ENCODE assay signal across 22 cellular contexts in the genomic region with DNA sequence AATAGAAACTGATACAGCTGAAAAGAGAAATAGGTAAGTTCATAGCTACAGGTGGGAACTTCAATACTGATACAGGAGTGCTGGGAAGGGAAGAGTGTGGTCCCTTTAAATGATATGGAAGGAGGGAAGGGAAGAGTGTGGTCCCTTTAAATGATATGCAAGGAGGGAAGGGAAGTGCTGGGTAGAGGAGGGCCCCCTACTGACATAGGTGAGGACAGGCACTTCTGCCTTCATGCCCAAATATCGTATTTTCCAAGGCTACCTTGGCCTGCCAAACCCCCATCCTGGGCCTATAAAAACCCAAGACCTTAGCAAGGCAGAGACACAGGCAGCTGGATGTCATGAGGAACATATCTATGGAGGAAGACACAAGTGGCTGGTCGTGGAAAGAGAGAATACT.
DNase-seq lines count a peak whose midpoint lies in the region; ATAC-seq, FAIRE-seq and TF ChIP-seq lines count a peak whose summit lies in the region.
"Had no signal": no experiment of that assay in that cellular context is flagged by ENCODE, and none has a peak within 500 bp of the region (broad histone marks: within the 10 kb centered on the region; RNA-seq: fewer than 3 reads in every experiment).

No MANE protein-coding gene starts in this region.

- H3K36me3 ChIP-seq in HepG2 (replicated peaks in 1 of 2; ENCODE audit: control insufficient read depth in 1 of 2, insufficient read depth in 2 of 2, low read length in 2 of 2) (no peaks in the 10 kb centered on the region), right lobe of liver (no peaks in the 10 kb centered on the region), Loucy (ENCODE audit: insufficient read depth, low read length) (no peaks in the 10 kb centered on the region)
- H3K36me3 ChIP-seq: ascending aorta, neutrophil, SJSA1, suprapubic skin had no signal

- 0 out of 2 replicates have a peak, but pooled peaks cover 5% of the 10 kb centered on the region for H3K4me1 ChIP-seq in HepG2 (ENCODE audit: insufficient read depth, low read length)
- no peaks in the 10 kb centered on the region for H3K4me1 ChIP-seq in right lobe of liver
- no peaks in the 10 kb centered on the region for H3K4me1 ChIP-seq in Loucy (ENCODE audit: insufficient read depth, low read length, poor library complexity, severe bottlenecking)
- H3K4me1 ChIP-seq: ascending aorta, SJSA1, suprapubic skin had no signal

- H3K9me3 Mint-ChIP-seq in WTC11 = peaks cover 17% of the 10 kb centered on the region

- FAIRE-seq in HepG2 (lab: Jason Lieb, UNC) (no peak), urothelium cell line (lab: Jason Lieb, UNC) (peak; percentile 50)
- FAIRE-seq: K562 had no signal

- no peak overlapping the region for H3K27ac ChIP-seq in HepG2 (ENCODE audit: extremely low read length, insufficient read depth, low read length)
- no peak overlapping the region for H3K27ac ChIP-seq in right lobe of liver
- H3K27ac ChIP-seq: ascending aorta, neutrophil, SJSA1, suprapubic skin had no signal

- 0 out of 2 replicates have a peak, but pooled peaks have one; percentile 14 for TF ChIP-seq CTCF in HepG2 (CRISPR knock-in tag; IDR thresholded peaks at IDR 0.05)
- no peak for TF ChIP-seq CTCF in right lobe of liver (IDR thresholded peaks at IDR 0.05)
- peak; percentile 25; the same call in 1 of the 2 replicates for TF ChIP-seq CTCF in Loucy (conservative IDR thresholded peaks at IDR 0.05; ENCODE audit: low read length)
- TF ChIP-seq CTCF in WTC11 (IDR thresholded peaks at IDR 0.05) = peak; percentile 37

- H3K36me3 Mint-ChIP-seq in WTC11 = no peaks in the 10 kb centered on the region
- H3K36me3 Mint-ChIP-seq: activated naive CD4-positive, alpha-beta T cell treated with anti-CD3 and anti-CD28 coated beads, Interleukin-2, amount 50 U/mL, for 24 hours; CD4-positive, CD25-positive, alpha-beta regulatory T cell had no signal

- TF ChIP-seq POLR2A in HepG2 (IDR thresholded peaks at IDR 0.05; ENCODE audit: insufficient read depth in 1 of 2, low read depth in 2 of 2, low read length in 2 of 2) (no peak), right lobe of liver (IDR thresholded peaks at IDR 0.05) (no peak)

- H3K79me2 ChIP-seq in HepG2 (ENCODE audit: insufficient read depth, low read length) = peaks cover 2% of the 10 kb centered on the region
- no peaks in the 10 kb centered on the region for H3K79me2 ChIP-seq in Loucy (ENCODE audit: insufficient read depth, low read length)

- no peak for TF ChIP-seq RAD21 in HepG2 (CRISPR knock-in tag; IDR thresholded peaks at IDR 0.05)

- H3K27me3 Mint-ChIP-seq in WTC11 (ENCODE audit: low read depth) = no peaks in the 10 kb centered on the region
- H3K27me3 Mint-ChIP-seq: activated naive CD4-positive, alpha-beta T cell treated with anti-CD3 and anti-CD28 coated beads, Interleukin-2, amount 50 U/mL, for 24 hours; CD4-positive, CD25-positive, alpha-beta regulatory T cell had no signal

- H2AFZ ChIP-seq in HepG2 (ENCODE audit: low read length) (no peak overlapping the region), Loucy (ENCODE audit: low read length) (no peak overlapping the region)

- intact Hi-C loops in HepG2 (cut with micrococcal nuclease; ENCODE audit: unreplicated experiment) (no loop called here), right lobe of liver (cut with DNase I) (no loop called here)

- BruUV-seq in HepG2 (replicated peaks; lab: Mats Ljungman, UMichigan) = no TSS peak

- CTCF ChIA-PET in HepG2 (lab: Yijun Ruan, JAX; ENCODE audit: low intra/inter-chr PET ratio, low total read pairs) (no interaction called here), WTC11 (lab: Charles Lee) (no interaction called here)

- H3K4me3 ChIP-seq in HepG2 (replicated peaks in 1 of 3; ENCODE audit: insufficient read depth in 1 of 3, low read depth in 2 of 3, low read length in 3 of 3) = no peak overlapping the region
- no peak overlapping the region for H3K4me3 ChIP-seq in right lobe of liver
- H3K4me3 ChIP-seq in Loucy (ENCODE audit: low read length, poor library complexity, severe bottlenecking) = no peak overlapping the region
- H3K4me3 ChIP-seq: ascending aorta, K562, SJSA1, suprapubic skin had no signal

- no peak for DNase-seq in HepG2 (ENCODE audit: low spot score)
- DNase-seq in right lobe of liver = no peak
- DNase-seq in WTC11 (ENCODE audit: low spot score) = peak; percentile 16
- no peak for DNase-seq in urothelium cell line (ENCODE audit: low spot score)
- DNase-seq in islet precursor cell = no peak
- DNase-seq: CD4-positive, CD25-positive, alpha-beta regulatory T cell; DND-41; effector memory CD4-positive, alpha-beta T cell; HCEC 1CT; NCI-H1105; NCI-H2107; NCI-H510A treated with DMSO at 0.1 percent for 48 hours; stimulated activated CD8-positive, alpha-beta memory T cell treated with anti-CD3 and anti-CD28 coated beads, Interleukin-4, amount 100 ng/mL, for 48 hours had no signal

- H3K9ac ChIP-seq in HepG2 (ENCODE audit: insufficient read depth, low read depth, low read length) = no peak overlapping the region
- no peak overlapping the region for H3K9ac ChIP-seq in Loucy (ENCODE audit: low read depth, low read length, poor library complexity, severe bottlenecking)

- no peak overlapping the region for H3K27ac Mint-ChIP-seq in WTC11
- H3K27ac Mint-ChIP-seq: activated naive CD4-positive, alpha-beta T cell treated with anti-CD3 and anti-CD28 coated beads, Interleukin-2, amount 50 U/mL, for 24 hours had no signal

- no peak for ATAC-seq in HepG2
- ATAC-seq in right lobe of liver = no peak
- ATAC-seq in WTC11 = peak; percentile 94
- no peak for ATAC-seq in HG02571 (IDR thresholded peaks at IDR 0.05; ENCODE audit: unreplicated experiment)
- no peak for ATAC-seq in HG03196 (IDR thresholded peaks at IDR 0.05; ENCODE audit: unreplicated experiment)
- ATAC-seq: K562 had no signal

- in situ Hi-C loops in HepG2 (cut with HindIII; ENCODE audit: extremely low pct_ligation_motif_present, low pct_unique_long_range_greater_than_20kb) = no loop called here

- TF ChIP-seq EP300 in HepG2 (IDR thresholded peaks at IDR 0.05; ENCODE audit: low read depth in 2 of 2, low read length in 2 of 2) = no peak
- no peak for TF ChIP-seq EP300 in HepG2 (CRISPR knock-in tag; IDR thresholded peaks at IDR 0.05; ENCODE audit: borderline replicate concordance)

- no peaks in the 10 kb centered on the region for H3F3A ChIP-seq in Loucy (ENCODE audit: low read depth)

- H3K4me2 ChIP-seq in HepG2 (ENCODE audit: low read depth, low read length) = no peak overlapping the region
- H3K4me2 ChIP-seq in Loucy (ENCODE audit: low read depth, low read length, poor library complexity, severe bottlenecking) = no peak overlapping the region

- H3K27me3 ChIP-seq in HepG2 (ENCODE audit: control insufficient read depth in 1 of 2, insufficient read depth in 2 of 2, low read length in 2 of 2) (no peaks in the 10 kb centered on the region), right lobe of liver (no peaks in the 10 kb centered on the region), Loucy (ENCODE audit: insufficient read depth, low read length, poor library complexity, severe bottlenecking) (no peaks in the 10 kb centered on the region)
- H3K27me3 ChIP-seq: ascending aorta, neutrophil, SJSA1, suprapubic skin had no signal

- 53% methylated on average over 2 of the region's 2 CpGs for WGBS in HepG2 (ENCODE audit: low lambda C conversion rate)
- 79% methylated on average over 2 of the region's 2 CpGs for WGBS in right lobe of liver (ENCODE audit: insufficient coverage, low coverage, low lambda C conversion rate, missing lambda C conversion rate)

- H4K20me1 ChIP-seq in HepG2 (ENCODE audit: insufficient read depth, low read length) (no peaks in the 10 kb centered on the region), Loucy (ENCODE audit: insufficient read depth, low read length, poor library complexity, severe bottlenecking) (no peaks in the 10 kb centered on the region)

- no peaks in the 10 kb centered on the region for H3K9me2 ChIP-seq in Loucy (replicated peaks; ENCODE audit: low read depth, low read length)

- no peak overlapping the region for H3K4me3 Mint-ChIP-seq in WTC11
- H3K4me3 Mint-ChIP-seq: activated naive CD4-positive, alpha-beta T cell treated with anti-CD3 and anti-CD28 coated beads, Interleukin-2, amount 50 U/mL, for 24 hours; CD4-positive, CD25-positive, alpha-beta regulatory T cell had no signal

- H3K4me1 Mint-ChIP-seq in WTC11 = peaks cover 5% of the 10 kb centered on the region; the same call in 1 of the 2 replicates
- H3K4me1 Mint-ChIP-seq: activated naive CD4-positive, alpha-beta T cell treated with anti-CD3 and anti-CD28 coated beads, Interleukin-2, amount 50 U/mL, for 24 hours had no signal

- H3K9me3 ChIP-seq in HepG2 (ENCODE audit: low read length) = no peaks in the 10 kb centered on the region
- H3K9me3 ChIP-seq in right lobe of liver = no peaks in the 10 kb centered on the region
- H3K9me3 ChIP-seq in Loucy (ENCODE audit: insufficient read depth, low read depth, low read length) = no peaks in the 10 kb centered on the region
- H3K9me3 ChIP-seq: neutrophil, SJSA1, suprapubic skin had no signal

- POLR2A ChIA-PET in HepG2 (lab: Yijun Ruan, JAX) (no interaction called here), WTC11 (lab: Charles Lee) (no interaction called here)

TF ChIP-seq in HepG2, 621 proteins besides CTCF, POLR2A, EP300 and RAD21 (continues in another document):
- TF ChIP-seq, protein P1, sequence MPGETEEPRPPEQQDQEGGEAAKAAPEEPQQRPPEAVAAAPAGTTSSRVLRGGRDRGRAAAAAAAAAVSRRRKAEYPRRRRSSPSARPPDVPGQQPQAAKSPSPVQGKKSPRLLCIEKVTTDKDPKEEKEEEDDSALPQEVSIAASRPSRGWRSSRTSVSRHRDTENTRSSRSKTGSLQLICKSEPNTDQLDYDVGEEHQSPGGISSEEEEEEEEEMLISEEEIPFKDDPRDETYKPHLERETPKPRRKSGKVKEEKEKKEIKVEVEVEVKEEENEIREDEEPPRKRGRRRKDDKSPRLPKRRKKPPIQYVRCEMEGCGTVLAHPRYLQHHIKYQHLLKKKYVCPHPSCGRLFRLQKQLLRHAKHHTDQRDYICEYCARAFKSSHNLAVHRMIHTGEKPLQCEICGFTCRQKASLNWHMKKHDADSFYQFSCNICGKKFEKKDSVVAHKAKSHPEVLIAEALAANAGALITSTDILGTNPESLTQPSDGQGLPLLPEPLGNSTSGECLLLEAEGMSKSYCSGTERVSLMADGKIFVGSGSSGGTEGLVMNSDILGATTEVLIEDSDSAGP (CRISPR knock-in tag; IDR thresholded peaks at IDR 0.05; ENCODE audit: borderline replicate concordance) = peak; percentile 28; the same call in 1 of the 2 replicates

TF ChIP-seq in WTC11, 78 proteins besides CTCF, POLR2A, EP300 and RAD21 (continues in another document):
- TF ChIP-seq, protein P2, sequence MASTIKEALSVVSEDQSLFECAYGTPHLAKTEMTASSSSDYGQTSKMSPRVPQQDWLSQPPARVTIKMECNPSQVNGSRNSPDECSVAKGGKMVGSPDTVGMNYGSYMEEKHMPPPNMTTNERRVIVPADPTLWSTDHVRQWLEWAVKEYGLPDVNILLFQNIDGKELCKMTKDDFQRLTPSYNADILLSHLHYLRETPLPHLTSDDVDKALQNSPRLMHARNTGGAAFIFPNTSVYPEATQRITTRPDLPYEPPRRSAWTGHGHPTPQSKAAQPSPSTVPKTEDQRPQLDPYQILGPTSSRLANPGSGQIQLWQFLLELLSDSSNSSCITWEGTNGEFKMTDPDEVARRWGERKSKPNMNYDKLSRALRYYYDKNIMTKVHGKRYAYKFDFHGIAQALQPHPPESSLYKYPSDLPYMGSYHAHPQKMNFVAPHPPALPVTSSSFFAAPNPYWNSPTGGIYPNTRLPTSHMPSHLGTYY (CRISPR knock-in tag; IDR thresholded peaks at IDR 0.05) = no peak

Comparison
In these comparisons a context has a peak if more than half of its experiments do, and no peak if none do; other contexts are left out.
1. CTCF ChIP-seq: peak in HepG2 (single experiment), Loucy (single experiment) and WTC11 (single experiment); none in right lobe of liver (0 of 4).